Comparison of ENCODE assay signal across 8 cellular contexts in genomic region chr17:38663125-38663751, GRCh38. TPM values are rescaled to one million over a fixed set of nuclear protein-coding genes. Genes with fewer than 3 reads are reported as not detected.
DNase-seq lines count a peak whose midpoint lies in the region; ATAC-seq, FAIRE-seq and TF ChIP-seq lines count a peak whose summit lies in the region.

No MANE protein-coding gene starts in this region.

- intact Hi-C loops in pancreas (cut with DNase I) = loop anchor here (5.0 to 10.0 kb wide), 3 partner anchors 98 to 171 kb away; no protein-coding TSS in a partner anchor

- TF ChIP-seq CTCF in pancreas (IDR thresholded peaks at IDR 0.05) = peak; percentile 59 to 67 (median 62)

- FAIRE-seq in pancreas (lab: Jason Lieb, UNC) = no peak

- no peaks in the 10 kb centered on the region for H3K27me3 ChIP-seq in pancreas

- H3K36me3 ChIP-seq in pancreas = no peaks in the 10 kb centered on the region

- WGBS in pancreas, 2 donors = 14 to 23% methylated on average over 9 of the region's 9 CpGs

- H3K9me3 ChIP-seq in pancreas = no peaks in the 10 kb centered on the region

- DNase-seq in DMS 273 (lab: John Stamatoyannopoulos, UW; ENCODE audit: unreplicated experiment) (peak; percentile 91), HuH-7 (ENCODE audit: low spot score) (peak; percentile 82), NCI-H82 (lab: John Stamatoyannopoulos, UW) (peak; percentile 94), foreskin melanocyte (peak; percentile 38), pancreas (peak; percentile 52 to 88 (median 73))
- peak; percentile 41 for DNase-seq in activated T-cell treated with anti-CD3 and anti-CD28 coated beads, Interleukin-2, amount 50 U/mL, for 1 hour

- H3K4me1 ChIP-seq in pancreas = peaks cover 0 to under 1% (median 0%) of the 10 kb centered on the region in 3 donors

- no peak overlapping the region for H3K4me3 ChIP-seq in pancreas

- H3K27ac ChIP-seq in pancreas = no peak overlapping the region

- ATAC-seq in pancreas (peak; percentile 82 to 92 (median 86)), HG02610 (IDR thresholded peaks at IDR 0.05; ENCODE audit: unreplicated experiment) (no peak), HG03196 (IDR thresholded peaks at IDR 0.05; ENCODE audit: unreplicated experiment) (no peak)

RNA-seq across cellular contexts. Expression of gene EPOP, which starts 11.5 kb away (rescaled TPM):
- total RNA-seq in pancreas = 1 to 10 TPM; 2.4 to 4.3 (median 3.1) TPM
- 1 to 10 TPM in 1 of 2 donors, under 1 TPM in 1; 0.49 to 1.4 TPM for polyA plus RNA-seq in pancreas

RNA-seq across cellular contexts. Expression of gene MLLT6, which starts 41.8 kb away (rescaled TPM):
- total RNA-seq in pancreas = 100 to 1,000 TPM in 1 of 6 donors, 10 to 100 TPM in 5; 51.3 to 112 (median 67.4) TPM
- 100 to 1,000 TPM in 1 of 2 donors, 10 to 100 TPM in 1; 69.9 to 181 TPM for polyA plus RNA-seq in pancreas

RNA-seq across cellular contexts. Expression of gene SRCIN1, which starts 57.5 kb away (rescaled TPM):
- total RNA-seq in pancreas = 1 to 10 TPM; 5.8 to 9.3 (median 8.2) TPM
- polyA plus RNA-seq in pancreas = 10 to 100 TPM; 18.4 to 30.3 TPM

Comparison
In these comparisons a context has a peak if more than half of its experiments do, and no peak if none do; other contexts are left out.
1. DNase-seq: peak in every context shown above with its lines; median percentile 94 in NCI-H82; 91 in DMS 273; 82 in HuH-7; 73 in pancreas; 41 in activated T-cell treated with anti-CD3 and anti-CD28 coated beads, Interleukin-2, amount 50 U/mL, for 1 hour; 38 in foreskin melanocyte.
2. ATAC-seq: peak in pancreas (4 of 4); none in HG02610 (single experiment) and HG03196 (single experiment).